12 cellular contexts compared by ENCODE assay signal in genomic region chr6:36409718-36410117, GRCh38. TPM values are rescaled to one million over a fixed set of nuclear protein-coding genes. Genes with fewer than 3 reads are reported as not detected.
"Had no signal": no experiment of that assay in that cellular context is flagged by ENCODE, and none has a peak within 500 bp of the region (broad histone marks: within the 10 kb centered on the region; RNA-seq: fewer than 3 reads in every experiment).

No MANE protein-coding gene starts in this region.

RNA-seq across cellular contexts. Expression of gene ETV7, which starts 22.2 kb away (rescaled TPM):
- total RNA-seq: temporal lobe had no signal

RNA-seq across cellular contexts. Expression of gene PXT1, which starts 32.9 kb away (rescaled TPM):
- total RNA-seq: stomach, subcutaneous adipose tissue, suprapubic skin, temporal lobe, thoracic aorta, thyroid gland, tibial nerve, upper lobe of right lung, ureter, urinary bladder, uterus, vagina had no signal
- polyA plus RNA-seq: stomach had no signal
